In genomic region chr3:118900737-118901525, GRCh38 we compare ENCODE assay signal across 28 cellular contexts.
DNase-seq lines count a peak whose midpoint lies in the region; ATAC-seq, FAIRE-seq and TF ChIP-seq lines count a peak whose summit lies in the region.
"Had no signal": no experiment of that assay in that cellular context is flagged by ENCODE, and none has a peak within 500 bp of the region (broad histone marks: within the 10 kb centered on the region; RNA-seq: fewer than 3 reads in every experiment).

No MANE protein-coding gene starts in this region.

- WGBS in A549 (ENCODE audit: missing lambda C conversion rate): 67% methylated on average over 4 of the region's 4 CpGs

- H3K36me3 Mint-ChIP-seq in effector memory CD8-positive, alpha-beta T cell (ENCODE audit: insufficient read depth): no peaks in the 10 kb centered on the region
- H3K36me3 Mint-ChIP-seq: CD14-positive monocyte had no signal

- no peaks in the 10 kb centered on the region for H3K9me3 Mint-ChIP-seq in effector memory CD8-positive, alpha-beta T cell
- H3K9me3 Mint-ChIP-seq: CD14-positive monocyte; CD8-positive, alpha-beta memory T cell had no signal

- TF ChIP-seq CTCF in A549 (IDR thresholded peaks at IDR 0.05): no peak

- DNase-seq in NK-92 treated with Interleukin-12 subunit alpha and Interleukin-12 subunit beta, amount 100 ng/mL, for 24 hours (lab: John Stamatoyannopoulos, UW): peak; percentile 57
- no peak for DNase-seq in NK-92 (lab: John Stamatoyannopoulos, UW; ENCODE audit: unreplicated experiment)
- DNase-seq in A549 (ENCODE audit: low read depth in 1 of 2, low spot score in 1 of 2): no peak
- peak; percentile 4 for DNase-seq in SW480 (ENCODE audit: low spot score)
- no peak for DNase-seq in effector memory CD8-positive, alpha-beta T cell
- no peak for DNase-seq in NCI-H446 treated with DMSO at 0.1 percent for 48 hours (lab: John Stamatoyannopoulos, UW)
- DNase-seq in NCI-H1436 (lab: John Stamatoyannopoulos, UW): no peak
- no peak for DNase-seq in sciatic nerve (ENCODE audit: low spot score)
- DNase-seq: ACHN, BE2C, DMS 273 treated with DMSO at 0.1 percent for 48 hours, DMS79, EL, GDM1, H7, KBM-7, MG63, NCI-H1694, NCI-H2029 treated with DMSO at 0.1 percent for 48 hours, NCI-H526 treated with DMSO at 0.1 percent for 48 hours, OCI-M1, SIG-M5 had no signal

- H3K4me1 ChIP-seq in A549: no peaks in the 10 kb centered on the region
- H3K4me1 ChIP-seq: BE2C had no signal

- no peak overlapping the region for H3K27ac Mint-ChIP-seq in effector memory CD8-positive, alpha-beta T cell

- no peak overlapping the region for H3K4me3 ChIP-seq in A549
- H3K4me3 ChIP-seq: MG63, SK-N-MC had no signal

- H3K27ac ChIP-seq in A549: no peak overlapping the region
- H3K27ac ChIP-seq: 22Rv1, SK-N-MC had no signal

- POLR2A ChIA-PET in A549 (lab: Yijun Ruan, JAX): no interaction called here

- CTCF ChIA-PET in A549 (lab: Yijun Ruan, JAX): interaction anchor here (1.4 kb wide), 1 partner anchor 16 kb away, joined by 3 read pairs; no protein-coding TSS in a partner anchor

- ATAC-seq in A549: no peak
- ATAC-seq in effector memory CD8-positive, alpha-beta T cell (replicated peaks): peak; percentile 84
- no peak for ATAC-seq in sciatic nerve
- ATAC-seq: HepG2 had no signal

- H3K27me3 Mint-ChIP-seq in effector memory CD8-positive, alpha-beta T cell: peaks cover 3 to 18% of the 10 kb centered on the region in 2 donors

- H3K9me3 ChIP-seq in A549: no peaks in the 10 kb centered on the region
- H3K9me3 ChIP-seq: BE2C, MG63 had no signal

- TF ChIP-seq RAD21 in A549 (conservative IDR thresholded peaks at IDR 0.05 in 1 of 2, IDR thresholded peaks at IDR 0.05 in 1 of 2): no peak

- intact Hi-C loops in sciatic nerve (cut with DNase I): no loop called here

- no peak for TF ChIP-seq POLR2A in A549 (IDR thresholded peaks at IDR 0.05; ENCODE audit: low read length)

- no peak overlapping the region for H3K4me3 Mint-ChIP-seq in effector memory CD8-positive, alpha-beta T cell
- H3K4me3 Mint-ChIP-seq: CD14-positive monocyte had no signal

- TF ChIP-seq EP300 in A549 (IDR thresholded peaks at IDR 0.05): no peak

- H3K4me1 Mint-ChIP-seq in effector memory CD8-positive, alpha-beta T cell (ENCODE audit: low read depth in 2 of 2): peaks cover 0 to 4% of the 10 kb centered on the region in 2 donors
- H3K4me1 Mint-ChIP-seq: CD14-positive monocyte had no signal

- peak; percentile 36 for FAIRE-seq in A549 (lab: Jason Lieb, UNC)
- FAIRE-seq: GM12891, HepG2 had no signal

- no peak overlapping the region for H3K4me2 ChIP-seq in A549

TF ChIP-seq in A549, 52 proteins besides CTCF, POLR2A, EP300 and RAD21:
- TF ChIP-seq RFX5 (IDR thresholded peaks at IDR 0.05) (no peak), NR3C1 (IDR thresholded peaks at IDR 0.05) (no peak), CHD2 (IDR thresholded peaks at IDR 0.05; ENCODE audit: low read length, partially characterized antibody) (no peak)

Comparison
In these comparisons a context has a peak if more than half of its experiments do, and no peak if none do; other contexts are left out.
1. DNase-seq: peak in NK-92 treated with Interleukin-12 subunit alpha and Interleukin-12 subunit beta, amount 100 ng/mL, for 24 hours (single experiment) and SW480 (single experiment); none in NK-92 (single experiment), A549 (0 of 2), effector memory CD8-positive, alpha-beta T cell (0 of 3), NCI-H446 treated with DMSO at 0.1 percent for 48 hours (single experiment), NCI-H1436 (single experiment) and sciatic nerve (single experiment).